ENCODE assay signal across 29 cellular contexts in genomic region chr5:104273725-104274124, GRCh38.
"Had no signal": no experiment of that assay in that cellular context is flagged by ENCODE, and none has a peak within 500 bp of the region (broad histone marks: within the 10 kb centered on the region; RNA-seq: fewer than 3 reads in every experiment).

No MANE protein-coding gene starts in this region.

- H3K9me3 Mint-ChIP-seq: naive B cell had no signal

- H3K4me1 Mint-ChIP-seq: immature natural killer cell; mesothelial cell of epicardium; naive B cell; natural killer cell; stimulated activated memory B cell treated with anti-CD40 and anti-IgM and Interleukin-4, amounts not matched to agents 10 μg/mL and 1 μg/mL and 100 μg/mL, for 72 hours; stimulated activated naive CD8-positive, alpha-beta T cell treated with anti-CD3 and anti-CD28 coated beads, Interleukin-15, amount 100 ng/mL, for 72 hours had no signal

- H3K9me3 ChIP-seq: left ventricle myocardium inferior, ovary, prostate gland, sigmoid colon, testis, thyroid gland, transverse colon, upper lobe of left lung, vagina had no signal

- H3K27ac Mint-ChIP-seq: immature natural killer cell; mesothelial cell of epicardium; naive B cell; natural killer cell; stimulated activated memory B cell treated with anti-CD40 and anti-IgM and Interleukin-4, amounts not matched to agents 10 μg/mL and 1 μg/mL and 100 μg/mL, for 72 hours; stimulated activated naive CD8-positive, alpha-beta T cell treated with anti-CD3 and anti-CD28 coated beads, Interleukin-15, amount 100 ng/mL, for 72 hours had no signal

- H3K27ac ChIP-seq: left ventricle myocardium inferior, ovary, prostate gland, sigmoid colon, testis, thyroid gland, transverse colon, upper lobe of left lung, vagina had no signal

- H3K27me3 ChIP-seq: ovary, sigmoid colon, testis, thyroid gland, transverse colon, upper lobe of left lung, vagina had no signal

- H3K4me3 ChIP-seq: left ventricle myocardium inferior, lung, ovary, prostate gland, sigmoid colon, smooth muscle cell, testis, thyroid gland, transverse colon, upper lobe of left lung, vagina had no signal

- H3K36me3 ChIP-seq: left ventricle myocardium inferior, ovary, prostate gland, sigmoid colon, thyroid gland, transverse colon, upper lobe of left lung, vagina had no signal

- FAIRE-seq: islet of Langerhans had no signal

- DNase-seq: hypothalamus; immature natural killer cell; left ventricle myocardium inferior; mesendoderm; naive B cell; natural killer cell; ovary; posterior cingulate gyrus; retina; right cardiac atrium; sigmoid colon; stimulated activated CD4-positive, alpha-beta T cell treated with anti-CD3 and anti-CD28 coated beads, Interleukin-1b, Interleukin-23, amount 100 ng/mL, for 48 hours; stimulated activated CD4-positive, alpha-beta T cell treated with anti-CD3 and anti-CD28 coated beads, Interleukin-2, amount 100 ng/mL, for 48 hours; stimulated activated CD4-positive, alpha-beta T cell treated with anti-CD3 and anti-CD28 coated beads, Interleukin-4, amount 100 ng/mL, for 4 hours; stimulated activated CD8-positive, alpha-beta memory T cell treated with anti-CD3 and anti-CD28 coated beads, Interleukin-4, amount 100 ng/mL, for 48 hours; stimulated activated naive CD4-positive, alpha-beta T cell treated with Interleukin-2 at 50 U/mL for 16 hours; stimulated activated naive CD8-positive, alpha-beta T cell treated with anti-CD3 and anti-CD28 coated beads, Interleukin-15, amount 100 ng/mL, for 72 hours; substantia nigra; testis; thyroid gland; transverse colon; upper lobe of left lung had no signal

- H3K4me3 Mint-ChIP-seq: immature natural killer cell; mesothelial cell of epicardium; naive B cell; natural killer cell; stimulated activated memory B cell treated with anti-CD40 and anti-IgM and Interleukin-4, amounts not matched to agents 10 μg/mL and 1 μg/mL and 100 μg/mL, for 72 hours; stimulated activated naive CD8-positive, alpha-beta T cell treated with anti-CD3 and anti-CD28 coated beads, Interleukin-15, amount 100 ng/mL, for 72 hours had no signal

- H3K4me1 ChIP-seq: left ventricle myocardium inferior, prostate gland, sigmoid colon, testis, thyroid gland, transverse colon, upper lobe of left lung, vagina had no signal

- H3K27me3 Mint-ChIP-seq: naive B cell; stimulated activated memory B cell treated with anti-CD40 and anti-IgM and Interleukin-4, amounts not matched to agents 10 μg/mL and 1 μg/mL and 100 μg/mL, for 72 hours; stimulated activated naive CD8-positive, alpha-beta T cell treated with anti-CD3 and anti-CD28 coated beads, Interleukin-15, amount 100 ng/mL, for 72 hours had no signal

- H3K36me3 Mint-ChIP-seq: immature natural killer cell; mesothelial cell of epicardium; naive B cell; natural killer cell; stimulated activated memory B cell treated with anti-CD40 and anti-IgM and Interleukin-4, amounts not matched to agents 10 μg/mL and 1 μg/mL and 100 μg/mL, for 72 hours had no signal

- ATAC-seq: natural killer cell; right cardiac atrium; stimulated activated memory B cell treated with anti-CD40 and anti-IgM and Interleukin-4, amounts not matched to agents 10 μg/mL and 1 μg/mL and 100 μg/mL, for 72 hours; stimulated activated naive CD8-positive, alpha-beta T cell treated with anti-CD3 and anti-CD28 coated beads, Interleukin-15, amount 100 ng/mL, for 72 hours had no signal
